8 cellular contexts compared by ENCODE assay signal in the genomic region with DNA sequence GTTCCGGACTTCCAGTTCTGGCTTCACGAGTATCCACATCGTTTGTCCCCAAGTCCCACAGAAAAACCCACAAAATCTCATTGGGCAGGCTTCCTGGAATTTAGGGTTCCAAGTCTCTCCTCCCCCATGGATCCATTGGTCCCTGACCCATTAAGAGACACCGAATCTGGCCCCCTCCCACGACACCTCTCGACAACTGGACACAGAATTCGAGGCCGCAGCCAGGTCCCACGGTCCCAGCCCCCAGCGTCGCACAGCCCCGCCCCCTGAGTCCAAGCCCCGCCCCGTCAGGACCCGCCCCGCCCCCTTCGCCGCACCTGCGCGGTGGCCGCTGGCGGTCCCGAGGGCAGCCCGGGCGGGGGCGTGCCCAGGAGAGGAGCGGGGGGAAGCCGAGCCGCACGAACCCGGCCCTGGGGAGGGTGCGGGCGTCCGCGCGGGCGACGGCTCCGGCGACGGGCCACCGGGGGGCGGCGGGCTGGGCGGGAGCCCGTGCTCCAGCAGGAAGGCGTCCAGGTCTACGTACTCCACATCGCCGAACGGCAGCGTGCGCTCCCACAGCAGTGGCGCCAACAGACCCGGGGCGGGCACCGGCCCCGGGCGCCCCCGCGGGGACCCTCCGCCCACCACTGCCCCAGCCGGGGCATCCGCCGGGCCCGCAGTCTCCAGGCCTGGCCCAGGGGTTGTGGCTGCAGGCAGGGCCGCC. TPM values are rescaled to one million over a fixed set of nuclear protein-coding genes. Genes with fewer than 3 reads are reported as not detected.
DNase-seq lines count a peak whose midpoint lies in the region; ATAC-seq and TF ChIP-seq lines count a peak whose summit lies in the region.

No MANE protein-coding gene starts in this region.

- H3K56ac ChIP-seq in H9 (ENCODE audit: insufficient read length, low read depth, low read length): no peak overlapping the region

- in situ Hi-C loops in Panc1 (cut with HindIII; ENCODE audit: low pct_unique_long_range_greater_than_20kb, low sequenced_read_pairs): no loop called here

- ATAC-seq in Panc1: peak; percentile 31
- no peak for ATAC-seq in HG03571 (IDR thresholded peaks at IDR 0.05; ENCODE audit: unreplicated experiment)

- peaks cover 4% of the 10 kb centered on the region for H3K27me3 Mint-ChIP-seq in H9 (ENCODE audit: low read depth)
- H3K27me3 Mint-ChIP-seq in type B pancreatic cell: no peaks in the 10 kb centered on the region

- peak overlapping the region; percentile 88 to 98 (median 93) for H3K9ac ChIP-seq in BLaER1 treated with 17β-estradiol and CSF1 and Interleukin-3, amounts not matched to agents 10 nM and 100 nM
- no peak overlapping the region for H3K9ac ChIP-seq in H9 (ENCODE audit: extremely low read depth, insufficient read length, low read length)

- no peak overlapping the region for H4K5ac ChIP-seq in H9 (ENCODE audit: insufficient read length, low read depth, low read length)

- no peak overlapping the region for H3K14ac ChIP-seq in H9 (ENCODE audit: insufficient read depth, low read length)

- no peak overlapping the region for H2AK5ac ChIP-seq in H9 (ENCODE audit: insufficient read length, low read length)

- H3K4me2 ChIP-seq in BLaER1 treated with 17β-estradiol and CSF1 and Interleukin-3, amounts not matched to agents 10 nM and 100 nM: peak overlapping the region; percentile 95 to 99 (median 98)
- H3K4me2 ChIP-seq in H9 (ENCODE audit: insufficient read depth, insufficient read length, low read length) (peak overlapping the region; percentile 80), osteoblast (ENCODE audit: insufficient read depth, low read length) (peak overlapping the region; percentile 73)

- H3K4me3 ChIP-seq in BLaER1 treated with 17β-estradiol and CSF1 and Interleukin-3, amounts not matched to agents 10 nM and 100 nM: peak overlapping the region; percentile 79 to 98 (median 92)
- H3K4me3 ChIP-seq in Panc1 (ENCODE audit: low read depth in 2 of 2, low read length in 2 of 2): peak overlapping the region; percentile 62 to 71
- peak overlapping the region; percentile 70 for H3K4me3 ChIP-seq in osteoblast (ENCODE audit: insufficient read depth, low read length)

- no peak overlapping the region for H2BK5ac ChIP-seq in H9 (ENCODE audit: insufficient read length, low read length)

- H3K36me3 Mint-ChIP-seq in H9 (ENCODE audit: insufficient read depth in 1 of 3, low read depth in 3 of 3) (peaks cover 11 to 33% (median 24%) of the 10 kb centered on the region in 3 experiments; a peak in 6 of 7 replicates), type B pancreatic cell (peaks cover 15% of the 10 kb centered on the region)

- peak overlapping the region; percentile 82 to 89 for H3K4me3 Mint-ChIP-seq in H9
- peak overlapping the region; percentile 91 for H3K4me3 Mint-ChIP-seq in type B pancreatic cell

- no peak overlapping the region for H3K23ac ChIP-seq in H9 (ENCODE audit: insufficient read length, low read depth, low read length)

- peaks cover 29% of the 10 kb centered on the region for H3K23me2 ChIP-seq in H9 (ENCODE audit: insufficient read length, low read depth, low read length, poor library complexity, severe bottlenecking)

- H3K79me2 ChIP-seq in H9 (ENCODE audit: insufficient read depth, low read length) (no peaks in the 10 kb centered on the region), osteoblast (ENCODE audit: insufficient read depth, low read length) (no peaks in the 10 kb centered on the region)

- H3K27ac Mint-ChIP-seq in H9 (peak overlapping the region in 1 of 3 experiments; percentile 80; a peak in 4 of 7 replicates), type B pancreatic cell (peak overlapping the region; percentile 96)

- H3K9me3 Mint-ChIP-seq in H9 (no peaks in the 10 kb centered on the region), type B pancreatic cell (no peaks in the 10 kb centered on the region)

- POLR2A ChIA-PET in Panc1 (lab: Charles Lee): no interaction called here

- H2AFZ ChIP-seq in H9 (ENCODE audit: low read length) (no peak overlapping the region), osteoblast (ENCODE audit: low read length) (no peak overlapping the region)

- no peaks in the 10 kb centered on the region for H3K27me3 ChIP-seq in BLaER1 treated with 17β-estradiol and CSF1 and Interleukin-3, amounts not matched to agents 10 nM and 100 nM
- H3K27me3 ChIP-seq in H9 (ENCODE audit: insufficient read depth, low read length) (no peaks in the 10 kb centered on the region; the same call in 1 of the 2 replicates), Panc1 (ENCODE audit: control insufficient read depth, insufficient read depth, low read length) (no peaks in the 10 kb centered on the region), osteoblast (ENCODE audit: insufficient read depth, low read length) (peaks cover 5% of the 10 kb centered on the region)

- H2BK15ac ChIP-seq in H9 (ENCODE audit: low read depth, low read length): no peak overlapping the region

- H2BK120ac ChIP-seq in H9 (ENCODE audit: low read depth, low read length, poor library complexity, severe bottlenecking): no peak overlapping the region

- peak overlapping the region; percentile 90 to 99 (median 97) for H3K27ac ChIP-seq in BLaER1 treated with 17β-estradiol and CSF1 and Interleukin-3, amounts not matched to agents 10 nM and 100 nM
- no peak overlapping the region for H3K27ac ChIP-seq in H9 (ENCODE audit: insufficient read length, low read depth, low read length)
- H3K27ac ChIP-seq in Panc1 (ENCODE audit: low read length): peak overlapping the region; percentile 96
- H3K27ac ChIP-seq in osteoblast (ENCODE audit: low read depth, low read length): peak overlapping the region; percentile 71

- peaks cover 61 to 81% (median 66%) of the 10 kb centered on the region in 10 experiments for H3K4me1 ChIP-seq in BLaER1 treated with 17β-estradiol and CSF1 and Interleukin-3, amounts not matched to agents 10 nM and 100 nM
- H3K4me1 ChIP-seq in H9 (ENCODE audit: insufficient read depth, low read length) (peaks cover 9% of the 10 kb centered on the region; the same call in 1 of the 2 replicates), Panc1 (ENCODE audit: control insufficient read depth, insufficient read depth, low read length) (peaks cover 26% of the 10 kb centered on the region), osteoblast (ENCODE audit: insufficient read depth, low read length) (peaks cover 55% of the 10 kb centered on the region)

- H3T11ph ChIP-seq in H9 (ENCODE audit: low read length): no peak overlapping the region

- H3K9me3 ChIP-seq in BLaER1 treated with 17β-estradiol and CSF1 and Interleukin-3, amounts not matched to agents 10 nM and 100 nM (replicated peaks in 1 of 11): no peaks in the 10 kb centered on the region
- H3K9me3 ChIP-seq in H9 (ENCODE audit: control insufficient read depth, low read depth, low read length): no peaks in the 10 kb centered on the region
- no peaks in the 10 kb centered on the region for H3K9me3 ChIP-seq in Panc1 (ENCODE audit: control insufficient read depth, insufficient read depth, low read depth, low read length)
- no peaks in the 10 kb centered on the region for H3K9me3 ChIP-seq in osteoblast (ENCODE audit: low read depth, low read length)

- peaks cover 38 to 59% of the 10 kb centered on the region in 2 experiments for H3K4me1 Mint-ChIP-seq in H9
- H3K4me1 Mint-ChIP-seq in type B pancreatic cell (ENCODE audit: unreplicated experiment): peaks cover 25% of the 10 kb centered on the region

- CTCF ChIA-PET in Panc1 (lab: Charles Lee): no interaction called here

- BruUV-seq in Panc1 (replicated peaks; lab: Mats Ljungman, UMichigan): no TSS peak

- H3K18ac ChIP-seq in H9 (ENCODE audit: insufficient read length, low read depth, low read length): no peak overlapping the region

- H3K36me3 ChIP-seq in BLaER1 treated with 17β-estradiol and CSF1 and Interleukin-3, amounts not matched to agents 10 nM and 100 nM: peaks cover 0 to 33% (median 25%) of the 10 kb centered on the region in 11 experiments; a peak in 16 of 22 replicates
- H3K36me3 ChIP-seq in Panc1 (ENCODE audit: control insufficient read depth, insufficient read depth, low read length): no peaks in the 10 kb centered on the region; the same call in 1 of the 2 replicates
- H3K36me3 ChIP-seq in osteoblast (ENCODE audit: insufficient read depth, low read length): no peaks in the 10 kb centered on the region

- H3K79me1 ChIP-seq in H9 (ENCODE audit: insufficient read depth, low read depth, low read length, poor library complexity, severe bottlenecking): no peaks in the 10 kb centered on the region

- WGBS in H9 (ENCODE audit: extremely low coverage, insufficient read length, low lambda C conversion rate): no CpG with 5 or more reads among the region's 67 CpGs

- H4K8ac ChIP-seq in H9 (replicated peaks; ENCODE audit: insufficient read length, low read depth, low read length): no peak overlapping the region

- intact Hi-C loops in Panc1 (cut with micrococcal nuclease; ENCODE audit: unreplicated experiment): no loop called here

- H4K91ac ChIP-seq in H9 (ENCODE audit: insufficient read length, low read depth, low read length): no peak overlapping the region

- TF ChIP-seq CTCF in H9 (conservative IDR thresholded peaks at IDR 0.05) (no peak), Panc1 (IDR thresholded peaks at IDR 0.05) (no peak), osteoblast (IDR thresholded peaks at IDR 0.05; ENCODE audit: extremely low read depth, low read depth, low read length) (no peak), type B pancreatic cell (conservative IDR thresholded peaks at IDR 0.05) (no peak)

- peaks cover 0 to 26% (median 7%) of the 10 kb centered on the region in 11 experiments; a peak in 9 of 22 replicates for H4K20me1 ChIP-seq in BLaER1 treated with 17β-estradiol and CSF1 and Interleukin-3, amounts not matched to agents 10 nM and 100 nM
- H4K20me1 ChIP-seq in H9 (ENCODE audit: control insufficient read depth, insufficient read depth, insufficient read length): no peaks in the 10 kb centered on the region
- no peaks in the 10 kb centered on the region for H4K20me1 ChIP-seq in osteoblast (ENCODE audit: insufficient read depth, low read length)

- peak; percentile 74 for DNase-seq in H9
- no peak for DNase-seq in Panc1 (ENCODE audit: low read depth, low spot score)
- peak; percentile 92 for DNase-seq in activated effector memory CD4-positive, alpha-beta T cell treated with anti-CD3 and anti-CD28 coated beads, Interleukin-2, amount 50 U/mL, for 16 hours
- peak; percentile 65 for DNase-seq in globus pallidus (ENCODE audit: low spot score)
- DNase-seq in osteoblast (ENCODE audit: insufficient read length, low spot score, missing footprints): peak; percentile 96
- peak; percentile 82 for DNase-seq in type B pancreatic cell (ENCODE audit: extremely low spot score, unreplicated experiment)

- H3K4ac ChIP-seq in H9 (ENCODE audit: low read depth, low read length): no peak overlapping the region

- no peak overlapping the region for H2BK20ac ChIP-seq in H9 (ENCODE audit: low read depth, low read length, poor library complexity, severe bottlenecking)

- H2BK12ac ChIP-seq in H9 (ENCODE audit: insufficient read length, low read depth, low read length): no peak overlapping the region

RNA-seq across cellular contexts. Expression of a gene that starts 1.8 kb away (rescaled TPM):
- total RNA-seq in H9 (2021) (11.4 and 12.6 TPM in 2 replicates), Panc1 (2021; ENCODE audit: unreplicated experiment) (7.4 TPM), osteoblast (14.5 and 18.3 TPM in 2 replicates), type B pancreatic cell (ENCODE audit: low replicate concordance) (24.5 and 31.5 TPM in 2 replicates)
- polyA plus RNA-seq in Panc1 (2012; ENCODE audit: insufficient read length): 10.4 TPM

RNA-seq across cellular contexts. Expression of a gene that starts 10.6 kb away (rescaled TPM):
- 102 and 107 TPM in 2 replicates for total RNA-seq in H9 (2021)
- total RNA-seq in Panc1 (2021; ENCODE audit: unreplicated experiment): 12.6 TPM
- polyA plus RNA-seq in Panc1 (2012; ENCODE audit: insufficient read length): 18.7 TPM
- total RNA-seq in osteoblast: 1.8 and 2.7 TPM in 2 replicates
- 13.8 and 43.3 TPM in 2 replicates for total RNA-seq in type B pancreatic cell (ENCODE audit: low replicate concordance)

RNA-seq across cellular contexts. Expression of a gene that starts 16.1 kb away (rescaled TPM):
- total RNA-seq in H9 (2021) (55.0 and 57.2 TPM in 2 replicates), Panc1 (2021; ENCODE audit: unreplicated experiment) (19.5 TPM), osteoblast (13.0 and 13.3 TPM in 2 replicates), type B pancreatic cell (ENCODE audit: low replicate concordance) (44.0 and 47.1 TPM in 2 replicates)
- 20.0 TPM for polyA plus RNA-seq in Panc1 (2012; ENCODE audit: insufficient read length)

RNA-seq across cellular contexts. Expression of a gene that starts 16.4 kb away (rescaled TPM):
- total RNA-seq in H9 (2021) (1,855 and 1,874 TPM in 2 replicates), Panc1 (2021; ENCODE audit: unreplicated experiment) (670 TPM), osteoblast (1,357 and 1,526 TPM in 2 replicates), type B pancreatic cell (ENCODE audit: low replicate concordance) (1,623 and 1,815 TPM in 2 replicates)
- 1,127 TPM for polyA plus RNA-seq in Panc1 (2012; ENCODE audit: insufficient read length)

RNA-seq across cellular contexts. Expression of a gene that starts 20.5 kb away (rescaled TPM):
- total RNA-seq in H9 (2021) (9.2 and 9.5 TPM in 2 replicates), Panc1 (2021; ENCODE audit: unreplicated experiment) (1.0 TPM), osteoblast (0.29 TPM in 1 of 2 replicates, not detected in the other), type B pancreatic cell (ENCODE audit: low replicate concordance) (6.1 and 8.1 TPM in 2 replicates)
- not detected for polyA plus RNA-seq in Panc1 (2012; ENCODE audit: insufficient read length)
